ENCODE assay signal across 17 cellular contexts in genomic region chr10:29879862-29880261, GRCh38.
DNase-seq lines count a peak whose midpoint lies in the region; ATAC-seq and TF ChIP-seq lines count a peak whose summit lies in the region.
"Had no signal": no experiment of that assay in that cellular context is flagged by ENCODE, and none has a peak within 500 bp of the region (broad histone marks: within the 10 kb centered on the region; RNA-seq: fewer than 3 reads in every experiment).

No MANE protein-coding gene starts in this region.

- H2AFZ ChIP-seq in GM23248, result no peak overlapping the region

- H3K4me3 ChIP-seq in coronary artery, result no peak overlapping the region
- H3K4me3 ChIP-seq in fibroblast of mammary gland (ENCODE audit: control insufficient read depth, low read depth, low read length), result no peak overlapping the region
- no peak overlapping the region for H3K4me3 ChIP-seq in GM23248
- H3K4me3 ChIP-seq: HAP-1 had no signal

- TF ChIP-seq CTCF in coronary artery (IDR thresholded peaks at IDR 0.05) (no peak), fibroblast of mammary gland (conservative IDR thresholded peaks at IDR 0.05; ENCODE audit: control insufficient read depth, insufficient read depth, low read depth, low read length) (no peak), progenitor cell of endocrine pancreas (IDR thresholded peaks at IDR 0.05; ENCODE audit: unreplicated experiment) (no peak)

- H3K4me2 ChIP-seq in GM23248 (ENCODE audit: unreplicated experiment), result no peak overlapping the region

- ATAC-seq in sciatic nerve, result peak; percentile 11
- ATAC-seq: CD8-positive, alpha-beta T cell; HepG2 had no signal

- H3K4me1 Mint-ChIP-seq in progenitor cell of endocrine pancreas (ENCODE audit: low read depth), result peaks cover 10% of the 10 kb centered on the region
- H3K4me1 Mint-ChIP-seq: IgD-negative memory B cell had no signal

- peaks cover 85% of the 10 kb centered on the region for H3K27me3 ChIP-seq in GM23248 (replicated peaks; ENCODE audit: insufficient read depth)

- peaks cover 3% of the 10 kb centered on the region for H3K27me3 Mint-ChIP-seq in progenitor cell of endocrine pancreas

- 3 to 7% methylated on average over 4 of the region's 4 CpGs for WGBS in GM23248 (ENCODE audit: low coverage in 1 of 2, low lambda C conversion rate in 2 of 2, missing lambda C conversion rate in 2 of 2), 2 experiments

- H3K4me3 Mint-ChIP-seq in progenitor cell of endocrine pancreas (ENCODE audit: low read depth), result no peak overlapping the region
- H3K4me3 Mint-ChIP-seq: CD14-positive monocyte; CD8-positive, alpha-beta T cell; IgD-negative memory B cell had no signal

- H3K79me2 ChIP-seq in GM23248 (ENCODE audit: insufficient read depth), result no peaks in the 10 kb centered on the region

- no peaks in the 10 kb centered on the region for H3K4me1 ChIP-seq in GM23248 (ENCODE audit: insufficient read depth)
- H3K4me1 ChIP-seq: HAP-1 had no signal

- peak overlapping the region; percentile 86 to 92 for H3K27ac ChIP-seq in coronary artery
- H3K27ac ChIP-seq in GM23248, result no peak overlapping the region

- no peak overlapping the region for H3K9ac ChIP-seq in GM23248

- in situ Hi-C loops in GM23248 (cut with MboI), result no loop called here

- H3F3A ChIP-seq in GM23248 (ENCODE audit: insufficient read depth), result no peaks in the 10 kb centered on the region

- H3K36me3 ChIP-seq in GM23248 (ENCODE audit: low read depth), result no peaks in the 10 kb centered on the region
- H3K36me3 ChIP-seq: HAP-1 had no signal

- no peaks in the 10 kb centered on the region for H3K9me3 ChIP-seq in GM23248 (ENCODE audit: low read depth)
- H3K9me3 ChIP-seq: HAP-1 had no signal

- intact Hi-C loops in sciatic nerve (cut with DNase I), result no loop called here

- no peaks in the 10 kb centered on the region for H3K36me3 Mint-ChIP-seq in progenitor cell of endocrine pancreas (ENCODE audit: insufficient read depth)
- H3K36me3 Mint-ChIP-seq: CD14-positive monocyte; CD8-positive, alpha-beta T cell; IgD-negative memory B cell had no signal

- no peaks in the 10 kb centered on the region for H4K20me1 ChIP-seq in GM23248 (ENCODE audit: insufficient read depth)

- DNase-seq in coronary artery (ENCODE audit: low spot score) (no peak), fibroblast of mammary gland (ENCODE audit: low read depth) (peak; percentile 39), sciatic nerve (ENCODE audit: low spot score) (no peak), progenitor cell of endocrine pancreas (ENCODE audit: low spot score, unreplicated experiment) (no peak), NCI-H1417 (lab: John Stamatoyannopoulos, UW) (no peak), GM23248 (no peak), RKO (ENCODE audit: low spot score) (no peak)
- DNase-seq: ACHN; AML-193; Calu3; CD8-positive, alpha-beta T cell; DMS79 treated with DMSO at 0.1 percent for 48 hours; GF-D8 had no signal

- no peak overlapping the region for H3K27ac Mint-ChIP-seq in progenitor cell of endocrine pancreas
- H3K27ac Mint-ChIP-seq: CD14-positive monocyte; CD8-positive, alpha-beta T cell had no signal

- no peaks in the 10 kb centered on the region for H3K9me2 ChIP-seq in GM23248 (ENCODE audit: insufficient read depth)

- H3K9me3 Mint-ChIP-seq in progenitor cell of endocrine pancreas (ENCODE audit: low read depth), result no peaks in the 10 kb centered on the region
- H3K9me3 Mint-ChIP-seq: CD14-positive monocyte; CD8-positive, alpha-beta T cell had no signal
